Comparison of ENCODE assay signal across 1 cellular context in the genomic region with DNA sequence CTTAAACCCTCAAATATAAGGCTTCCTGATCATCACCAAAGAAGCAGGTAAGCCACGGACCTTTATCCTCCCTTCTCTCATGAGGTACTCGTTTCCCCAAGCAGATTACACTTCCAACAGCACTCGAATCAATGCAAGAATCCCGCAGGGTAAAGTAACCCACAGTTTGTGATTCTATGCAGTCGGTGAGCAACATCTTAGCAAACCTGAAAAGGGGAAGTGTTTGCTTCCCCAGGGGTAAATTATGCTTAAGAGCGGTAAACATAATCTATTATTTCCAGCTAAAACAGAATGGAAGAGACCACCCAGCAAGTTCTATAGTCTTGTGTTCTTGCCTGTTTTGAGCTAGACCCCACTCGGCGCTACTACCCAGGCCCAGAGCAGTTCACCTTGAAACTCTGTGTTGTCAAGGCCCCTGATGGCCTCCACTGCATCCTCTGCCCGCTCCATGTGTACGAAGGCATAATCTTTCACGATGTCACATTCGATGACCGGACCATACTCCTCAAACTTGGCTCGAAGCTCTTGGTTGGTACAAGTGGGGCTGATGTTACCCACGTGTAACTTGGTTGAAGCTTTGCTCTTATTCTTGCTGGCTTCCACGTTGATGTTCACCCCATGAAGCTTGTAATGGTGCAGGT.
TF ChIP-seq lines count a peak whose summit lies in the region.

No MANE protein-coding gene starts in this region.

TF ChIP-seq in IMR-90, 13 proteins besides CTCF, POLR2A, EP300 and RAD21:
- no peak for TF ChIP-seq BHLHE40 (IDR thresholded peaks at IDR 0.05; ENCODE audit: low read depth, low read length)
- TF ChIP-seq RFX5 (IDR thresholded peaks at IDR 0.05; ENCODE audit: low read depth, low read length): no peak
- no peak for TF ChIP-seq CHD1 (IDR thresholded peaks at IDR 0.05; ENCODE audit: low read depth, low read length)
- no peak for TF ChIP-seq SMC3 (IDR thresholded peaks at IDR 0.05; ENCODE audit: low read depth, low read length)
- TF ChIP-seq MXI1 (IDR thresholded peaks at IDR 0.05; ENCODE audit: borderline replicate concordance, low read depth, low read length): no peak
